7 cellular contexts compared by ENCODE assay signal in the genomic region with DNA sequence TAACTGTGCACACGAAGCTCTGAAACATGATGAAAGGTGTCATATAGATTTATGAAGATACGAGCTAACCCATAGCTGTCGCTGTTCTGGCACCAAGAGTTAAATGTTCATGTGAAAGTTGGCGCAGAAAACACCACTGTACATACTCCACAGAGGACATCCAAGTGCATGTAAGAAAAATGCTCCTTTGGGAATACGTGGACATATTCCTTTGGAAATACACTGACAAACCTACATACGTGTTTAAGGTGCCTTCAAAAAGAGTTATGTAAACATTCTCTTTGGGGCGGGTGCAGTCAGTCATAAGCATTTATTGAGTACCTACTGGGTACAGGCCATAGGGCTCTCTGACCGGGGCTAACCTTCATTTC. TPM values are rescaled to one million over a fixed set of nuclear protein-coding genes. Genes with fewer than 3 reads are reported as not detected.
DNase-seq lines count a peak whose midpoint lies in the region; ATAC-seq and TF ChIP-seq lines count a peak whose summit lies in the region.

No MANE protein-coding gene starts in this region.

- H3K27me3 Mint-ChIP-seq in activated B cell treated with CpG ODN at 0.5 μM for 24 hours (no peaks in the 10 kb centered on the region), glutamatergic neuron (ENCODE audit: unreplicated experiment) (peaks cover 28% of the 10 kb centered on the region)

- POLR2A ChIA-PET in activated B cell treated with CpG ODN at 0.5 μM for 24 hours (lab: Charles Lee), result interaction anchor here (0.5 to 5.8 kb wide), 12 partner anchors 8 to 263 kb away, joined by 3 to 155 read pairs (median 13); no protein-coding TSS in a partner anchor

- H3K4me3 ChIP-seq in MG63 (peak overlapping the region; percentile 61), retinal pigment epithelial cell (ENCODE audit: low read length) (peak overlapping the region; percentile 63)

- ATAC-seq in activated B cell treated with CpG ODN at 0.5 μM for 24 hours (ENCODE audit: low read depth), result no peak
- ATAC-seq in GM18519 (IDR thresholded peaks at IDR 0.05; ENCODE audit: low FRiP score, unreplicated experiment), result no peak

- H3K4me3 Mint-ChIP-seq in activated B cell treated with CpG ODN at 0.5 μM for 24 hours (peak overlapping the region; percentile 85), glutamatergic neuron (ENCODE audit: unreplicated experiment) (peak overlapping the region; percentile 98)

- H3K36me3 Mint-ChIP-seq in activated B cell treated with CpG ODN at 0.5 μM for 24 hours (ENCODE audit: low read depth) (peaks cover 9% of the 10 kb centered on the region), glutamatergic neuron (ENCODE audit: unreplicated experiment) (peaks cover 4% of the 10 kb centered on the region)

- DNase-seq in MG63 (peak; percentile 19), activated B cell treated with CpG ODN at 0.5 μM for 24 hours (no peak), glutamatergic neuron (no peak), retinal pigment epithelial cell (ENCODE audit: low read depth) (no peak), cerebellar nuclear complex (lab: John Stamatoyannopoulos, UW) (no peak)

- H3K27ac Mint-ChIP-seq in activated B cell treated with CpG ODN at 0.5 μM for 24 hours (peak overlapping the region; percentile 95), glutamatergic neuron (ENCODE audit: unreplicated experiment) (peak overlapping the region; percentile 100)

- H3K27me3 ChIP-seq in MG63, result no peaks in the 10 kb centered on the region

- no peaks in the 10 kb centered on the region for H3K36me3 ChIP-seq in MG63

- H3K9me3 ChIP-seq in MG63, result no peaks in the 10 kb centered on the region

- 0 out of 3 replicates have a peak, but pooled peaks have one; percentile 18 for TF ChIP-seq CTCF in GM12872 (IDR thresholded peaks at IDR 0.05; ENCODE audit: insufficient read depth, low read depth, low read length)
- no peak for TF ChIP-seq CTCF in activated B cell treated with CpG ODN at 0.5 μM for 24 hours (IDR thresholded peaks at IDR 0.05)
- no peak for TF ChIP-seq CTCF in glutamatergic neuron (IDR thresholded peaks at IDR 0.05; ENCODE audit: partially characterized antibody, unreplicated experiment)
- no peak for TF ChIP-seq CTCF in retinal pigment epithelial cell (conservative IDR thresholded peaks at IDR 0.05; ENCODE audit: low read depth, low read length)

- CTCF ChIA-PET in activated B cell treated with CpG ODN at 0.5 μM for 24 hours (lab: Charles Lee), result interaction anchor here (1.4 to 1.9 kb wide), 3 partner anchors 77 to 212 kb away, joined by 3 to 5 read pairs (median 4); no protein-coding TSS in a partner anchor

- intact Hi-C loops in activated B cell treated with CpG ODN at 0.5 μM for 24 hours (cut with micrococcal nuclease), result loop anchor here (2.0 to 10.0 kb wide), 4 partner anchors 16 to 1449 kb away; no protein-coding TSS in a partner anchor

- peaks cover 49% of the 10 kb centered on the region for H3K4me1 Mint-ChIP-seq in activated B cell treated with CpG ODN at 0.5 μM for 24 hours
- peaks cover 29% of the 10 kb centered on the region for H3K4me1 Mint-ChIP-seq in glutamatergic neuron (ENCODE audit: low read depth, unreplicated experiment)

- H3K9me3 Mint-ChIP-seq in activated B cell treated with CpG ODN at 0.5 μM for 24 hours (no peaks in the 10 kb centered on the region), glutamatergic neuron (ENCODE audit: unreplicated experiment) (peaks cover 28% of the 10 kb centered on the region)

RNA-seq across cellular contexts. Expression of gene ARID1B, which starts 0.7 kb away (rescaled TPM):
- 9.2 and 9.9 TPM in 2 replicates for total RNA-seq in MG63 (2014; rRNA removed; shearing (Covaris generic); ENCODE audit: low replicate concordance)
- total RNA-seq in activated B cell treated with CpG ODN at 0.5 μM for 24 hours (194 and 248 TPM in 2 replicates), glutamatergic neuron (ENCODE audit: unreplicated experiment) (202 TPM)

Comparison
In these comparisons a context has a peak if more than half of its experiments do, and no peak if none do; other contexts are left out.
1. RNA of gene ARID1B, which starts 0.7 kb away (total RNA-seq): 194 to 248 TPM in activated B cell treated with CpG ODN at 0.5 μM for 24 hours and 202 TPM in glutamatergic neuron (single experiment); 9.2 to 9.9 TPM in MG63; every median in the first group is over 10 times any median in the second.